8 cellular contexts compared by ENCODE assay signal in genomic region chr2:74391580-74392448, GRCh38. TPM values are rescaled to one million over a fixed set of nuclear protein-coding genes. Genes with fewer than 3 reads are reported as not detected.
DNase-seq lines count a peak whose midpoint lies in the region; ATAC-seq, FAIRE-seq and TF ChIP-seq lines count a peak whose summit lies in the region.

No MANE protein-coding gene starts in this region.

- peak; percentile 93 for FAIRE-seq in HTR-8/SVneo (lab: Jason Lieb, UNC)

- peak overlapping the region; percentile 100 for H3K27ac Mint-ChIP-seq in CD8-positive, alpha-beta T cell
- H3K27ac Mint-ChIP-seq in activated CD8-positive, alpha-beta memory T cell treated with anti-CD3 and anti-CD28 coated beads, Interleukin-2, amount 10 ng/mL, durations not matched to agents 7 days and 5 days = peak overlapping the region; percentile 97

- H3K27me3 ChIP-seq in CD8-positive, alpha-beta T cell (ENCODE audit: insufficient read depth, low read length) = no peaks in the 10 kb centered on the region
- no peaks in the 10 kb centered on the region for H3K27me3 ChIP-seq in endocrine pancreas (ENCODE audit: control insufficient read depth, insufficient read depth, low read length)

- H3K9me3 ChIP-seq in CD8-positive, alpha-beta T cell (ENCODE audit: low read length) = no peaks in the 10 kb centered on the region
- H3K9me3 ChIP-seq in endocrine pancreas (ENCODE audit: control insufficient read depth, low read length) (no peaks in the 10 kb centered on the region), mesodermal cell (ENCODE audit: control insufficient read depth, low read length) (no peaks in the 10 kb centered on the region)

- H3K4me3 ChIP-seq in CD8-positive, alpha-beta T cell (ENCODE audit: low read depth, low read length) = peak overlapping the region; percentile 87
- peak overlapping the region; percentile 92 for H3K4me3 ChIP-seq in endocrine pancreas (ENCODE audit: control insufficient read depth, insufficient read depth, low read length)
- peak overlapping the region; percentile 93 for H3K4me3 ChIP-seq in mesodermal cell (ENCODE audit: extremely low read depth, insufficient read depth, low read length, poor library complexity, severe bottlenecking)

- peak overlapping the region; percentile 75 for H3K9ac ChIP-seq in endocrine pancreas (ENCODE audit: control insufficient read depth, insufficient read depth, low read length)

- peak overlapping the region; percentile 87 for H3K27ac ChIP-seq in CD8-positive, alpha-beta T cell (ENCODE audit: low read depth, low read length)
- peak overlapping the region; percentile 99 for H3K27ac ChIP-seq in mesodermal cell (ENCODE audit: low read depth, low read length, severe bottlenecking)

- POLR2A ChIA-PET in CD8-positive, alpha-beta T cell (lab: Charles Lee) = interaction anchor here (1.0 to 2.6 kb wide), 11 partner anchors 12 to 654 kb away, joined by 3 to 14 read pairs (median 3); partner anchors contain the start of genes AUP1, C2orf81, CCDC142 and DCTN1

- DNase-seq in CD8-positive, alpha-beta T cell = peak; percentile 91 to 98 (median 96)
- DNase-seq in HTR-8/SVneo (ENCODE audit: insufficient read length, low spot score) (peak; percentile 88), NOMO-1 treated with DMSO at 0.1 percent for 48 hours (lab: John Stamatoyannopoulos, UW; ENCODE audit: unreplicated experiment) (peak; percentile 90)
- peak; percentile 96 for DNase-seq in activated CD8-positive, alpha-beta memory T cell treated with anti-CD3 and anti-CD28 coated beads, Interleukin-2, amount 10 ng/mL, durations not matched to agents 7 days and 5 days
- DNase-seq in stimulated activated CD8-positive, alpha-beta memory T cell treated with anti-CD3 and anti-CD28 coated beads, Interleukin-15, amount 100 ng/mL, for 4 hours (ENCODE audit: low read depth in 2 of 2) = peak; percentile 85 to 88

- 3 to 4% methylated on average over 51 to 60 of the region's 62 CpGs for WGBS in mesodermal cell (ENCODE audit: insufficient coverage in 2 of 2), 2 experiments

- peaks cover 5% of the 10 kb centered on the region for H3K36me3 Mint-ChIP-seq in CD8-positive, alpha-beta T cell
- peaks cover 1% of the 10 kb centered on the region for H3K36me3 Mint-ChIP-seq in activated CD8-positive, alpha-beta memory T cell treated with anti-CD3 and anti-CD28 coated beads, Interleukin-2, amount 10 ng/mL, durations not matched to agents 7 days and 5 days

- no peaks in the 10 kb centered on the region for H3K27me3 Mint-ChIP-seq in CD8-positive, alpha-beta T cell (ENCODE audit: low read depth)
- peaks cover 8% of the 10 kb centered on the region for H3K27me3 Mint-ChIP-seq in activated CD8-positive, alpha-beta memory T cell treated with anti-CD3 and anti-CD28 coated beads, Interleukin-2, amount 10 ng/mL, durations not matched to agents 7 days and 5 days

- intact Hi-C loops in CD8-positive, alpha-beta T cell (cut with DNase I, micrococcal nuclease) = loop anchor here (1.0 to 10.0 kb wide), 12 partner anchors 29 to 1157 kb away; partner anchors contain the start of genes C2orf81 (in 2 of the 2), CCDC142 (in 2 of the 2), CCT7 (in 2 of the 2) and DGUOK (in 2 of the 2)

- ATAC-seq in CD8-positive, alpha-beta T cell = peak; percentile 90
- ATAC-seq in GM19455 (IDR thresholded peaks at IDR 0.05; ENCODE audit: unreplicated experiment) = peak; percentile 62
- ATAC-seq in activated CD8-positive, alpha-beta memory T cell treated with anti-CD3 and anti-CD28 coated beads, Interleukin-2, amount 10 ng/mL, durations not matched to agents 7 days and 5 days = peak; percentile 82

- H3K4me3 Mint-ChIP-seq in CD8-positive, alpha-beta T cell = peak overlapping the region; percentile 99
- H3K4me3 Mint-ChIP-seq in activated CD8-positive, alpha-beta memory T cell treated with anti-CD3 and anti-CD28 coated beads, Interleukin-2, amount 10 ng/mL, durations not matched to agents 7 days and 5 days = peak overlapping the region; percentile 86

- TF ChIP-seq CTCF in CD8-positive, alpha-beta T cell (IDR thresholded peaks at IDR 0.05) = peak; percentile 96

- peaks cover 20% of the 10 kb centered on the region for H3K4me1 ChIP-seq in CD8-positive, alpha-beta T cell (ENCODE audit: insufficient read depth, low read length)
- H3K4me1 ChIP-seq in endocrine pancreas (ENCODE audit: control insufficient read depth, insufficient read depth, low read length) = peaks cover 15% of the 10 kb centered on the region
- H3K4me1 ChIP-seq in mesodermal cell (ENCODE audit: control insufficient read depth, insufficient read depth, low read length, poor library complexity, severe bottlenecking) = peaks cover 21% of the 10 kb centered on the region

- CTCF ChIA-PET in CD8-positive, alpha-beta T cell (lab: Charles Lee) = interaction anchor here (0.6 to 2.3 kb wide), 25 partner anchors 9 to 568 kb away, joined by 3 to 14 read pairs (median 4); partner anchors contain the start of genes BOLA3, C2orf81, CCDC142 and DCTN1
- CTCF ChIA-PET in activated CD8-positive, alpha-beta memory T cell treated with anti-CD3 and anti-CD28 coated beads, Interleukin-2, amount 10 ng/mL, durations not matched to agents 7 days and 5 days (lab: Charles Lee) = interaction anchor here (0.8 to 5.2 kb wide), 39 partner anchors 8 to 685 kb away, joined by 3 to 32 read pairs (median 5); partner anchors contain the start of genes C2orf81, CCDC142, DCTN1 and DQX1

- H3K36me3 ChIP-seq in CD8-positive, alpha-beta T cell (ENCODE audit: insufficient read depth, low read length) = no peaks in the 10 kb centered on the region
- H3K36me3 ChIP-seq in endocrine pancreas (ENCODE audit: control insufficient read depth, insufficient read depth, low read length) (no peaks in the 10 kb centered on the region), mesodermal cell (ENCODE audit: control insufficient read depth, insufficient read depth, low read length) (peaks cover 2% of the 10 kb centered on the region)

- peaks cover 9% of the 10 kb centered on the region for H3K4me1 Mint-ChIP-seq in CD8-positive, alpha-beta T cell (ENCODE audit: low read depth)
- peaks cover 6% of the 10 kb centered on the region for H3K4me1 Mint-ChIP-seq in activated CD8-positive, alpha-beta memory T cell treated with anti-CD3 and anti-CD28 coated beads, Interleukin-2, amount 10 ng/mL, durations not matched to agents 7 days and 5 days

- H3K9me3 Mint-ChIP-seq in CD8-positive, alpha-beta T cell = no peaks in the 10 kb centered on the region
- no peaks in the 10 kb centered on the region for H3K9me3 Mint-ChIP-seq in activated CD8-positive, alpha-beta memory T cell treated with anti-CD3 and anti-CD28 coated beads, Interleukin-2, amount 10 ng/mL, durations not matched to agents 7 days and 5 days (ENCODE audit: low read depth)

RNA-seq across cellular contexts. Expression of gene DCTN1, which starts 11.7 kb away (rescaled TPM):
- 10 to 100 TPM; 46.1 to 53.7 TPM for total RNA-seq in CD8-positive, alpha-beta T cell
- 100 to 1,000 TPM in 1 of 2 experiments, 10 to 100 TPM in 1; 98.3 to 108 TPM for total RNA-seq in activated CD8-positive, alpha-beta memory T cell treated with anti-CD3 and anti-CD28 coated beads, Interleukin-2, amount 10 ng/mL, durations not matched to agents 7 days and 5 days
- 145 TPM for polyA plus RNA-seq in mesodermal cell (2013, experiment 1 of 2)
- polyA plus RNA-seq in mesodermal cell (2013, experiment 2 of 2) = 134 TPM

RNA-seq across cellular contexts. Expression of gene C2orf81, which starts 29.6 kb away (rescaled TPM):
- total RNA-seq in CD8-positive, alpha-beta T cell = 1 to 10 TPM in 1 of 2 experiments, under 1 TPM in 1; 0.75 to 1.8 TPM
- 1 to 10 TPM in 1 of 2 experiments, under 1 TPM in 1; 0.93 to 1.8 TPM for total RNA-seq in activated CD8-positive, alpha-beta memory T cell treated with anti-CD3 and anti-CD28 coated beads, Interleukin-2, amount 10 ng/mL, durations not matched to agents 7 days and 5 days
- 2.4 TPM for polyA plus RNA-seq in mesodermal cell (2013, experiment 1 of 2)
- polyA plus RNA-seq in mesodermal cell (2013, experiment 2 of 2) = 1.6 TPM

RNA-seq across cellular contexts. Expression of gene WDR54, which starts 29.7 kb away (rescaled TPM):
- 10 to 100 TPM; 18.4 to 19.8 TPM for total RNA-seq in CD8-positive, alpha-beta T cell
- total RNA-seq in activated CD8-positive, alpha-beta memory T cell treated with anti-CD3 and anti-CD28 coated beads, Interleukin-2, amount 10 ng/mL, durations not matched to agents 7 days and 5 days = 10 to 100 TPM; 82.7 to 84.0 TPM
- polyA plus RNA-seq in mesodermal cell (2013, experiment 1 of 2) = 40.7 TPM
- polyA plus RNA-seq in mesodermal cell (2013, experiment 2 of 2) = 41.3 TPM

RNA-seq across cellular contexts. Expression of gene SLC4A5, which starts 48.6 kb away (rescaled TPM):
- 1 to 10 TPM; 5.7 to 8.0 TPM for total RNA-seq in CD8-positive, alpha-beta T cell
- total RNA-seq in activated CD8-positive, alpha-beta memory T cell treated with anti-CD3 and anti-CD28 coated beads, Interleukin-2, amount 10 ng/mL, durations not matched to agents 7 days and 5 days = 1 to 10 TPM in 1 of 2 experiments, under 1 TPM in 1; 0.42 to 2.6 TPM
- polyA plus RNA-seq in mesodermal cell (2013, experiment 1 of 2) = 1.8 TPM
- 2.2 TPM for polyA plus RNA-seq in mesodermal cell (2013, experiment 2 of 2)

RNA-seq across cellular contexts. Expression of gene RTKN, which starts 49.9 kb away (rescaled TPM):
- under 1 TPM; 0.42 to 0.54 TPM for total RNA-seq in CD8-positive, alpha-beta T cell
- 1 to 10 TPM in 1 of 2 experiments, under 1 TPM in 1; 0.50 to 1.9 TPM for total RNA-seq in activated CD8-positive, alpha-beta memory T cell treated with anti-CD3 and anti-CD28 coated beads, Interleukin-2, amount 10 ng/mL, durations not matched to agents 7 days and 5 days
- 38.8 TPM for polyA plus RNA-seq in mesodermal cell (2013, experiment 1 of 2)
- 27.9 TPM for polyA plus RNA-seq in mesodermal cell (2013, experiment 2 of 2)

Comparison
In these comparisons a context has a peak if more than half of its experiments do, and no peak if none do; other contexts are left out.
1. Peak in every context shown above with its lines: DNase-seq, ATAC-seq, H3K4me3 ChIP-seq and H3K27ac ChIP-seq.
2. RNA of gene WDR54, which starts 29.7 kb away (total RNA-seq): 82.7 to 84.0 TPM in activated CD8-positive, alpha-beta memory T cell treated with anti-CD3 and anti-CD28 coated beads, Interleukin-2, amount 10 ng/mL, durations not matched to agents 7 days and 5 days; 18.4 to 19.8 TPM in CD8-positive, alpha-beta T cell; every median in the first group is over 4 times any median in the second.